Comparison of ENCODE assay signal across 16 cellular contexts in the genomic region with DNA sequence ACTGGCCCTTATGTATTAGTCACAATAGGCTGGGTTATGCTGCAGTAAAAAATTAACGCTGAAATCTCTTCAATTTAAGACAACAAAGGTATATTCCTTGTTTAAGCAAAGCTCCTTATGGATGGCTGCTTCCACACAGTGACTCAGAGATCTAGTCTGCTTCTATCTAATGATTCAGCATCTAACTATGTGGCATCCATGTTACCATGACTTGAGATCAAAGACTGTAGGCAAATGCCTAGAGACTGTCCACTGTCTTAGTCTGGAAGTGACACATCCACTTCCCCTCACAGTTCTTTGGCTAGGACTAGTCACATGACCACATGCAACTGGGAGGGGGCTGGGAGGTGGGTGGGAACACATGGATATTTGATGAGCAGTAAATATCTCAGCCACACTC.
DNase-seq lines count a peak whose midpoint lies in the region; ATAC-seq, FAIRE-seq and TF ChIP-seq lines count a peak whose summit lies in the region.
"Had no signal": no experiment of that assay in that cellular context is flagged by ENCODE, and none has a peak within 500 bp of the region (broad histone marks: within the 10 kb centered on the region; RNA-seq: fewer than 3 reads in every experiment).

No MANE protein-coding gene starts in this region.

- no peak for ATAC-seq in HG03108 (IDR thresholded peaks at IDR 0.05; ENCODE audit: unreplicated experiment)
- ATAC-seq: activated CD8-positive, alpha-beta memory T cell treated with anti-CD3 and anti-CD28 coated beads, Interleukin-2, amount 10 ng/mL, durations not matched to agents 7 days and 5 days; CD8-positive, alpha-beta T cell; Right ventricle myocardium inferior had no signal

- no peak for TF ChIP-seq EP300 in Ishikawa (IDR thresholded peaks at IDR 0.05; ENCODE audit: borderline replicate concordance)

- no peaks in the 10 kb centered on the region for H3K27me3 ChIP-seq in brain microvascular endothelial cell (replicated peaks)

- no peak for TF ChIP-seq RAD21 in Ishikawa (IDR thresholded peaks at IDR 0.05; ENCODE audit: low read depth)

- FAIRE-seq in D721Med (lab: Jason Lieb, UNC) = peak; percentile 71

- no peak overlapping the region for H3K4me3 ChIP-seq in brain microvascular endothelial cell (ENCODE audit: low read depth, low read length)
- H3K4me3 ChIP-seq: left ventricle myocardium inferior had no signal

- TF ChIP-seq CTCF in D721Med (IDR thresholded peaks at IDR 0.05; ENCODE audit: insufficient read depth, missing control alignments) (no peak), brain microvascular endothelial cell (IDR thresholded peaks at IDR 0.05; ENCODE audit: low read depth, low read length, missing control alignments) (no peak)

- in situ Hi-C loops in brain microvascular endothelial cell (cut with HindIII; ENCODE audit: low pct_ligation_motif_present, low sequenced_read_pairs) = no loop called here

- H3K27ac ChIP-seq in brain microvascular endothelial cell = peak overlapping the region; percentile 53
- H3K27ac ChIP-seq: left ventricle myocardium inferior, VCaP had no signal

- DNase-seq in D721Med (ENCODE audit: insufficient read length, low spot score) = no peak
- peak; percentile 95 for DNase-seq in brain microvascular endothelial cell
- peak; percentile 100 for DNase-seq in kidney tubule cell (ENCODE audit: low spot score)
- DNase-seq in stimulated activated CD4-positive, alpha-beta T cell treated with anti-CD3 and anti-CD28 coated beads, Interleukin-12 subunit alpha, Interleukin-12 subunit beta, amount 100 ng/mL, for 4 hours = no peak
- no peak for DNase-seq in NK-92 (lab: John Stamatoyannopoulos, UW; ENCODE audit: unreplicated experiment)
- DNase-seq in middle frontal gyrus (ENCODE audit: extremely low spot score, low spot score) = no peak
- DNase-seq: activated CD8-positive, alpha-beta memory T cell treated with anti-CD3 and anti-CD28 coated beads, Interleukin-2, amount 10 ng/mL, durations not matched to agents 7 days and 5 days; activated naive CD8-positive, alpha-beta T cell treated with anti-CD3 and anti-CD28 coated beads for 36 hours; CD8-positive, alpha-beta T cell; left ventricle myocardium inferior; NCI-H1436 treated with DMSO at 0.1 percent for 48 hours; NCI-H510A had no signal

- H3K36me3 ChIP-seq in brain microvascular endothelial cell (replicated peaks) = no peaks in the 10 kb centered on the region
- H3K36me3 ChIP-seq: left ventricle myocardium inferior had no signal

TF ChIP-seq in Ishikawa, 13 proteins besides CTCF, POLR2A, EP300 and RAD21:
- TF ChIP-seq TAF1 (IDR thresholded peaks at IDR 0.05; ENCODE audit: low read depth) = no peak
- TF ChIP-seq EGR1 (IDR thresholded peaks at IDR 0.05) = no peak
- TF ChIP-seq FOXM1 (IDR thresholded peaks at IDR 0.05; ENCODE audit: borderline replicate concordance, low read depth) = no peak
- TF ChIP-seq ZBTB7A (IDR thresholded peaks at IDR 0.05; ENCODE audit: low read depth) = no peak
- TF ChIP-seq, protein P1, sequence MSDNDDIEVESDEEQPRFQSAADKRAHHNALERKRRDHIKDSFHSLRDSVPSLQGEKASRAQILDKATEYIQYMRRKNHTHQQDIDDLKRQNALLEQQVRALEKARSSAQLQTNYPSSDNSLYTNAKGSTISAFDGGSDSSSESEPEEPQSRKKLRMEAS (IDR thresholded peaks at IDR 0.05) = no peak
- TF ChIP-seq CREB1 (IDR thresholded peaks at IDR 0.05; ENCODE audit: low read depth) = no peak
- TF ChIP-seq NFIC (IDR thresholded peaks at IDR 0.05) = no peak
- TF ChIP-seq TCF12 (IDR thresholded peaks at IDR 0.05; ENCODE audit: low read depth) = no peak
- TF ChIP-seq YY1 (IDR thresholded peaks at IDR 0.05; ENCODE audit: low read depth) = peak; percentile 40; the same call in 1 of the 2 replicates
- TF ChIP-seq TEAD4 (IDR thresholded peaks at IDR 0.05) = peak; percentile 26; the same call in 1 of the 2 replicates
- TF ChIP-seq, protein P2, sequence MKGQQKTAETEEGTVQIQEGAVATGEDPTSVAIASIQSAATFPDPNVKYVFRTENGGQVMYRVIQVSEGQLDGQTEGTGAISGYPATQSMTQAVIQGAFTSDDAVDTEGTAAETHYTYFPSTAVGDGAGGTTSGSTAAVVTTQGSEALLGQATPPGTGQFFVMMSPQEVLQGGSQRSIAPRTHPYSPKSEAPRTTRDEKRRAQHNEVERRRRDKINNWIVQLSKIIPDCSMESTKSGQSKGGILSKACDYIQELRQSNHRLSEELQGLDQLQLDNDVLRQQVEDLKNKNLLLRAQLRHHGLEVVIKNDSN (IDR thresholded peaks at IDR 0.05) = peak; percentile 86

Comparison
In these comparisons a context has a peak if more than half of its experiments do, and no peak if none do; other contexts are left out.
1. DNase-seq: peak in brain microvascular endothelial cell (single experiment) and kidney tubule cell (single experiment); none in D721Med (single experiment), stimulated activated CD4-positive, alpha-beta T cell treated with anti-CD3 and anti-CD28 coated beads, Interleukin-12 subunit alpha, Interleukin-12 subunit beta, amount 100 ng/mL, for 4 hours (single experiment), NK-92 (single experiment) and middle frontal gyrus (single experiment).